ENCODE assay signal across 11 cellular contexts in the genomic region with DNA sequence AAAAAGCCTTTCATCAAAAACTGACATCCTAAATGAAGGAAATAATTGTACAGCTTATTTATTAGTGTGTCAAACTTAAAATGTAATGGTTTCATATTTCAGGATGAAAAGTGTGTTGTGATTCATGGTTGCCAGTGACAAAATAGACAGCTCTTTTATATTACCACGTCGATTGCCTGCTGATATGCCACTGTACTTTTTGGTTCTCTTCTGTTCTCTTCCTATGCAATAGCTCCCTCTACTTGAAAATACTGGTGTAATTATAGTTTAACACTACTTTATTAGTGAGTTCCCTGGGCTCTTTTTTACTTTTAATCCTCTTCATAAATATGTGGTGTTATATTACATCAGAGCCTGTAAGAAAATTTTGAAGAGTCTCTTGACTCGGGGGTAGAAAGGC.
DNase-seq lines count a peak whose midpoint lies in the region; ATAC-seq and TF ChIP-seq lines count a peak whose summit lies in the region.
"Had no signal": no experiment of that assay in that cellular context is flagged by ENCODE, and none has a peak within 500 bp of the region (broad histone marks: within the 10 kb centered on the region; RNA-seq: fewer than 3 reads in every experiment).

No MANE protein-coding gene starts in this region.

- no peak overlapping the region for H3K4me2 ChIP-seq in PC-9

- H3K27ac ChIP-seq in AG04450 (ENCODE audit: low read depth, low read length) (no peak overlapping the region), aorta (ENCODE audit: low read depth in 1 of 2, low read length in 2 of 2) (no peak overlapping the region), PC-9 (no peak overlapping the region)
- H3K27ac ChIP-seq: sigmoid colon had no signal

- peaks cover 3% of the 10 kb centered on the region for H3K27me3 ChIP-seq in AG04450 (ENCODE audit: control insufficient read depth, insufficient read depth, low read length)
- H3K27me3 ChIP-seq in aorta (ENCODE audit: control insufficient read depth in 1 of 2, insufficient read depth in 2 of 2, low read length in 1 of 2), result no peaks in the 10 kb centered on the region
- no peaks in the 10 kb centered on the region for H3K27me3 ChIP-seq in PC-9 (ENCODE audit: insufficient read depth, low read depth)
- H3K27me3 ChIP-seq: sigmoid colon had no signal

- DNase-seq in AG04450 (ENCODE audit: low read depth, low spot score) (no peak), HFFc6 (peak; percentile 53), globus pallidus (ENCODE audit: low spot score) (peak; percentile 11), omental fat pad (ENCODE audit: low spot score) (no peak), CD1c-positive myeloid dendritic cell (ENCODE audit: extremely low spot score) (no peak), aorta (no peak), PC-9 (no peak)
- DNase-seq: sigmoid colon; stimulated activated naive CD8-positive, alpha-beta T cell treated with anti-CD3 and anti-CD28 coated beads, Interleukin-15, amount 100 ng/mL, for 72 hours had no signal

- peaks cover 27% of the 10 kb centered on the region for H3F3A ChIP-seq in PC-9 (ENCODE audit: insufficient read depth, low read depth)

- no peaks in the 10 kb centered on the region for H3K9me2 ChIP-seq in PC-9 (ENCODE audit: insufficient read depth)

- no TSS peak for BruUV-seq in PC-9 (replicated peaks; lab: Mats Ljungman, UMichigan)

- TF ChIP-seq CTCF in AG04450 (IDR thresholded peaks at IDR 0.05; ENCODE audit: low read depth, low read length) (peak; percentile 45), HFFc6 (IDR thresholded peaks at IDR 0.05) (peak; percentile 70), omental fat pad (IDR thresholded peaks at IDR 0.05) (no peak), PC-9 (conservative IDR thresholded peaks at IDR 0.05) (no peak)

- CTCF ChIA-PET in AG04450 (lab: Charles Lee) (interaction anchor here (0.6 to 4.1 kb wide), 41 partner anchors 8 to 1882 kb away, joined by 3 to 60 read pairs (median 4); no protein-coding TSS in a partner anchor), PC-9 (lab: Charles Lee) (interaction anchor here (0.6 to 1.1 kb wide), 4 partner anchors 141 to 1882 kb away, joined by 3 to 4 read pairs (median 4); no protein-coding TSS in a partner anchor)

- no peak overlapping the region for H3K4me3 Mint-ChIP-seq in HFFc6
- H3K4me3 Mint-ChIP-seq: activated naive CD8-positive, alpha-beta T cell; stimulated activated naive CD8-positive, alpha-beta T cell treated with anti-CD3 and anti-CD28 coated beads, Interleukin-15, amount 100 ng/mL, for 72 hours had no signal

- H4K20me1 ChIP-seq in PC-9 (ENCODE audit: insufficient read depth), result no peaks in the 10 kb centered on the region; the same call in 1 of the 2 replicates

- H3K36me3 ChIP-seq in aorta (ENCODE audit: control insufficient read depth in 1 of 2, insufficient read depth in 2 of 2, low read length in 1 of 2) (no peaks in the 10 kb centered on the region), PC-9 (ENCODE audit: low read depth) (peaks cover 12% of the 10 kb centered on the region; the same call in 1 of the 2 replicates)

- ATAC-seq in SK-N-SH treated with all-trans-retinoic acid at 6 μM for 48 hours (peak; percentile 68), omental fat pad (ENCODE audit: low FRiP score) (no peak), aorta (ENCODE audit: low FRiP score) (no peak)
- ATAC-seq: stimulated activated naive CD8-positive, alpha-beta T cell treated with anti-CD3 and anti-CD28 coated beads, Interleukin-15, amount 100 ng/mL, for 72 hours had no signal

- no peaks in the 10 kb centered on the region for H3K36me3 Mint-ChIP-seq in HFFc6 (ENCODE audit: low read depth)

- 3 to 5% methylated on average over 3 of the region's 3 CpGs for WGBS in aorta, 2 donors

- H3K4me3 ChIP-seq in AG04450 (ENCODE audit: low read depth, low read length), result no peak overlapping the region
- H3K4me3 ChIP-seq in aorta (ENCODE audit: low read length in 2 of 2), result no peak overlapping the region
- H3K4me3 ChIP-seq in PC-9, result no peak overlapping the region
- H3K4me3 ChIP-seq: sigmoid colon had no signal

- H3K4me1 ChIP-seq in aorta (ENCODE audit: control insufficient read depth in 1 of 2, insufficient read depth in 2 of 2, low read length in 2 of 2), result no peaks in the 10 kb centered on the region
- H3K4me1 ChIP-seq in PC-9 (replicated peaks; ENCODE audit: insufficient read depth), result no peaks in the 10 kb centered on the region
- H3K4me1 ChIP-seq: sigmoid colon had no signal

- H3K79me2 ChIP-seq in PC-9 (ENCODE audit: low read depth), result no peaks in the 10 kb centered on the region

- no peaks in the 10 kb centered on the region for H3K27me3 Mint-ChIP-seq in HFFc6 (ENCODE audit: insufficient read depth)
- H3K27me3 Mint-ChIP-seq: activated naive CD8-positive, alpha-beta T cell; stimulated activated naive CD8-positive, alpha-beta T cell treated with anti-CD3 and anti-CD28 coated beads, Interleukin-15, amount 100 ng/mL, for 72 hours had no signal

- H3K27ac Mint-ChIP-seq in HFFc6, result no peak overlapping the region
- H3K27ac Mint-ChIP-seq: activated naive CD8-positive, alpha-beta T cell; stimulated activated naive CD8-positive, alpha-beta T cell treated with anti-CD3 and anti-CD28 coated beads, Interleukin-15, amount 100 ng/mL, for 72 hours had no signal

- peaks cover 5% of the 10 kb centered on the region; the same call in 1 of the 2 replicates for H3K4me1 Mint-ChIP-seq in HFFc6 (ENCODE audit: low read depth)
- H3K4me1 Mint-ChIP-seq: stimulated activated naive CD8-positive, alpha-beta T cell treated with anti-CD3 and anti-CD28 coated beads, Interleukin-15, amount 100 ng/mL, for 72 hours had no signal

- H2AFZ ChIP-seq in PC-9, result no peak overlapping the region

- no peaks in the 10 kb centered on the region for H3K9me3 Mint-ChIP-seq in HFFc6
- H3K9me3 Mint-ChIP-seq: stimulated activated naive CD8-positive, alpha-beta T cell treated with anti-CD3 and anti-CD28 coated beads, Interleukin-15, amount 100 ng/mL, for 72 hours had no signal

- intact Hi-C loops in aorta (cut with DNase I), result loop anchor here (2.0 to 10.0 kb wide), 7 partner anchors 401 to 1699 kb away; no protein-coding TSS in a partner anchor
- intact Hi-C loops in PC-9 (cut with micrococcal nuclease; ENCODE audit: unreplicated experiment), result loop anchor here (2.0 to 10.0 kb wide), 6 partner anchors 399 to 1883 kb away; no protein-coding TSS in a partner anchor

- POLR2A ChIA-PET in AG04450 (lab: Yijun Ruan, JAX) (no interaction called here), PC-9 (lab: Charles Lee; ENCODE audit: unreplicated experiment) (no interaction called here)

- no peaks in the 10 kb centered on the region for H3K9me3 ChIP-seq in AG04450 (ENCODE audit: control insufficient read depth, insufficient read depth, low read length)
- no peaks in the 10 kb centered on the region for H3K9me3 ChIP-seq in aorta (ENCODE audit: control insufficient read depth, low read length)
- no peaks in the 10 kb centered on the region for H3K9me3 ChIP-seq in PC-9 (ENCODE audit: insufficient read depth, low read depth)
- H3K9me3 ChIP-seq: sigmoid colon had no signal

TF ChIP-seq in SK-N-SH treated with all-trans-retinoic acid at 6 μM for 48 hours, 23 proteins besides CTCF, POLR2A, EP300 and RAD21 (continues in another document):
- TF ChIP-seq ZFP3 (CRISPR knock-in tag; IDR thresholded peaks at IDR 0.05) (no peak), ZFP30 (CRISPR knock-in tag; IDR thresholded peaks at IDR 0.05) (no peak), CSDC2 (CRISPR knock-in tag; IDR thresholded peaks at IDR 0.05) (no peak), SNAI2 (CRISPR knock-in tag; IDR thresholded peaks at IDR 0.05) (no peak), PPARA (CRISPR knock-in tag; IDR thresholded peaks at IDR 0.05; ENCODE audit: borderline replicate concordance) (no peak), TCF4 (CRISPR knock-in tag; IDR thresholded peaks at IDR 0.05; ENCODE audit: borderline replicate concordance) (no peak), RARB (CRISPR knock-in tag; IDR thresholded peaks at IDR 0.05) (no peak)
- TF ChIP-seq, protein P1, sequence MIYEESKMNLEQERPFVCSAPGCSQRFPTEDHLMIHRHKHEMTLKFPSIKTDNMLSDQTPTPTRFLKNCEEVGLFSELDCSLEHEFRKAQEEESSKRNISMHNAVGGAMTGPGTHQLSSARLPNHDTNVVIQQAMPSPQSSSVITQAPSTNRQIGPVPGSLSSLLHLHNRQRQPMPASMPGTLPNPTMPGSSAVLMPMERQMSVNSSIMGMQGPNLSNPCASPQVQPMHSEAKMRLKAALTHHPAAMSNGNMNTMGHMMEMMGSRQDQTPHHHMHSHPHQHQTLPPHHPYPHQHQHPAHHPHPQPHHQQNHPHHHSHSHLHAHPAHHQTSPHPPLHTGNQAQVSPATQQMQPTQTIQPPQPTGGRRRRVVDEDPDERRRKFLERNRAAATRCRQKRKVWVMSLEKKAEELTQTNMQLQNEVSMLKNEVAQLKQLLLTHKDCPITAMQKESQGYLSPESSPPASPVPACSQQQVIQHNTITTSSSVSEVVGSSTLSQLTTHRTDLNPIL (CRISPR knock-in tag; IDR thresholded peaks at IDR 0.05; ENCODE audit: low read depth), result no peak
- TF ChIP-seq, protein P2, sequence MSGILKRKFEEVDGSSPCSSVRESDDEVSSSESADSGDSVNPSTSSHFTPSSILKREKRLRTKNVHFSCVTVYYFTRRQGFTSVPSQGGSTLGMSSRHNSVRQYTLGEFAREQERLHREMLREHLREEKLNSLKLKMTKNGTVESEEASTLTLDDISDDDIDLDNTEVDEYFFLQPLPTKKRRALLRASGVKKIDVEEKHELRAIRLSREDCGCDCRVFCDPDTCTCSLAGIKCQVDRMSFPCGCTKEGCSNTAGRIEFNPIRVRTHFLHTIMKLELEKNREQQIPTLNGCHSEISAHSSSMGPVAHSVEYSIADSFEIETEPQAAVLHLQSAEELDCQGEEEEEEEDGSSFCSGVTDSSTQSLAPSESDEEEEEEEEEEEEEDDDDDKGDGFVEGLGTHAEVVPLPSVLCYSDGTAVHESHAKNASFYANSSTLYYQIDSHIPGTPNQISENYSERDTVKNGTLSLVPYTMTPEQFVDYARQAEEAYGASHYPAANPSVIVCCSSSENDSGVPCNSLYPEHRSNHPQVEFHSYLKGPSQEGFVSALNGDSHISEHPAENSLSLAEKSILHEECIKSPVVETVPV (CRISPR knock-in tag; IDR thresholded peaks at IDR 0.05), result no peak
- TF ChIP-seq, protein P3, sequence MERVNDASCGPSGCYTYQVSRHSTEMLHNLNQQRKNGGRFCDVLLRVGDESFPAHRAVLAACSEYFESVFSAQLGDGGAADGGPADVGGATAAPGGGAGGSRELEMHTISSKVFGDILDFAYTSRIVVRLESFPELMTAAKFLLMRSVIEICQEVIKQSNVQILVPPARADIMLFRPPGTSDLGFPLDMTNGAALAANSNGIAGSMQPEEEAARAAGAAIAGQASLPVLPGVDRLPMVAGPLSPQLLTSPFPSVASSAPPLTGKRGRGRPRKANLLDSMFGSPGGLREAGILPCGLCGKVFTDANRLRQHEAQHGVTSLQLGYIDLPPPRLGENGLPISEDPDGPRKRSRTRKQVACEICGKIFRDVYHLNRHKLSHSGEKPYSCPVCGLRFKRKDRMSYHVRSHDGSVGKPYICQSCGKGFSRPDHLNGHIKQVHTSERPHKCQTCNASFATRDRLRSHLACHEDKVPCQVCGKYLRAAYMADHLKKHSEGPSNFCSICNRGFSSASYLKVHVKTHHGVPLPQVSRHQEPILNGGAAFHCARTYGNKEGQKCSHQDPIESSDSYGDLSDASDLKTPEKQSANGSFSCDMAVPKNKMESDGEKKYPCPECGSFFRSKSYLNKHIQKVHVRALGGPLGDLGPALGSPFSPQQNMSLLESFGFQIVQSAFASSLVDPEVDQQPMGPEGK (CRISPR knock-in tag; IDR thresholded peaks at IDR 0.05; ENCODE audit: borderline replicate concordance), result no peak

Comparison
In these comparisons a context has a peak if more than half of its experiments do, and no peak if none do; other contexts are left out.
1. DNase-seq: peak in HFFc6 (single experiment) and globus pallidus (single experiment); none in AG04450 (single experiment), omental fat pad (single experiment), CD1c-positive myeloid dendritic cell (single experiment), aorta (0 of 2) and PC-9 (0 of 2).
2. CTCF ChIP-seq: peak in AG04450 (single experiment) and HFFc6 (single experiment); none in omental fat pad (0 of 3) and PC-9 (single experiment).